ENCODE assay signal across 10 cellular contexts in genomic region chr20:23145281-23145700, GRCh38. TPM values are rescaled to one million over a fixed set of nuclear protein-coding genes. Genes with fewer than 3 reads are reported as not detected.
DNase-seq lines count a peak whose midpoint lies in the region; ATAC-seq lines count a peak whose summit lies in the region.
"Had no signal": no experiment of that assay in that cellular context is flagged by ENCODE, and none has a peak within 500 bp of the region (broad histone marks: within the 10 kb centered on the region; RNA-seq: fewer than 3 reads in every experiment).

No MANE protein-coding gene starts in this region.

- no peak overlapping the region for H3K4me2 ChIP-seq in trophoblast cell (ENCODE audit: low read length)
- H3K4me2 ChIP-seq: KMS-11 had no signal

- H3K79me1 ChIP-seq in trophoblast cell (ENCODE audit: low read length), result no peaks in the 10 kb centered on the region

- H3K9ac ChIP-seq in trophoblast cell (ENCODE audit: low read length), result no peak overlapping the region
- H3K9ac ChIP-seq: KMS-11 had no signal

- DNase-seq in CD1c-positive myeloid dendritic cell (ENCODE audit: extremely low spot score) (peak; percentile 77), OCI-M1 (lab: John Stamatoyannopoulos, UW) (peak; percentile 10), epidermal melanocyte (ENCODE audit: insufficient read length, low spot score) (peak; percentile 37), trophoblast cell (peak; percentile 48 to 55)
- DNase-seq in stimulated activated naive CD8-positive, alpha-beta T cell treated with anti-CD3 and anti-CD28 coated beads, Interleukin-15, amount 100 ng/mL, for 72 hours, result no peak
- DNase-seq in activated T-cell treated with anti-CD3 and anti-CD28 coated beads, Interleukin-2, amount 50 U/mL, for 72 hours, result no peak
- DNase-seq: immature natural killer cell had no signal

- H3K27ac Mint-ChIP-seq in stimulated activated naive CD8-positive, alpha-beta T cell treated with anti-CD3 and anti-CD28 coated beads, Interleukin-15, amount 100 ng/mL, for 72 hours, result no peak overlapping the region
- H3K27ac Mint-ChIP-seq in activated T-cell treated with anti-CD3 and anti-CD28 coated beads, Interleukin-2, amount 50 U/mL, for 72 hours, result no peak overlapping the region
- H3K27ac Mint-ChIP-seq: immature natural killer cell had no signal

- H3K27ac ChIP-seq in trophoblast cell (ENCODE audit: low read depth, low read length), result no peak overlapping the region
- H3K27ac ChIP-seq: KMS-11 had no signal

- no peaks in the 10 kb centered on the region for H3K79me2 ChIP-seq in trophoblast cell (ENCODE audit: control insufficient read depth, insufficient read depth, low read length, poor library complexity)

- no peaks in the 10 kb centered on the region for H3K9me3 Mint-ChIP-seq in stimulated activated naive CD8-positive, alpha-beta T cell treated with anti-CD3 and anti-CD28 coated beads, Interleukin-15, amount 100 ng/mL, for 72 hours
- no peaks in the 10 kb centered on the region for H3K9me3 Mint-ChIP-seq in activated T-cell treated with anti-CD3 and anti-CD28 coated beads, Interleukin-2, amount 50 U/mL, for 72 hours
- H3K9me3 Mint-ChIP-seq: immature natural killer cell had no signal

- H4K12ac ChIP-seq in trophoblast cell (ENCODE audit: low read depth, low read length), result no peak overlapping the region

- H3K27me3 ChIP-seq in trophoblast cell (ENCODE audit: insufficient read depth, low read length), result no peaks in the 10 kb centered on the region

- H3K4ac ChIP-seq in trophoblast cell (ENCODE audit: low read depth, low read length), result no peak overlapping the region

- ATAC-seq in stimulated activated naive CD8-positive, alpha-beta T cell treated with anti-CD3 and anti-CD28 coated beads, Interleukin-15, amount 100 ng/mL, for 72 hours, result no peak
- ATAC-seq in activated T-cell treated with anti-CD3 and anti-CD28 coated beads, Interleukin-2, amount 50 U/mL, for 72 hours (replicated peaks in 1 of 2), result no peak
- ATAC-seq in HG02852 (IDR thresholded peaks at IDR 0.05; ENCODE audit: unreplicated experiment), result no peak
- no peak for ATAC-seq in activated CD4-positive, CD25-positive, alpha-beta regulatory T cell treated with anti-CD3 and anti-CD28 coated beads, Interleukin-2, amount 50 U/mL, for 24 hours

- peaks cover 25% of the 10 kb centered on the region for H3K27me3 Mint-ChIP-seq in stimulated activated naive CD8-positive, alpha-beta T cell treated with anti-CD3 and anti-CD28 coated beads, Interleukin-15, amount 100 ng/mL, for 72 hours
- H3K27me3 Mint-ChIP-seq in activated T-cell treated with anti-CD3 and anti-CD28 coated beads, Interleukin-2, amount 50 U/mL, for 72 hours (ENCODE audit: low read depth), result peaks cover 13% of the 10 kb centered on the region

- peaks cover 2% of the 10 kb centered on the region for H3K9me3 ChIP-seq in trophoblast cell (ENCODE audit: insufficient read depth, low read depth, low read length)

- H3K36me3 ChIP-seq in trophoblast cell (ENCODE audit: control insufficient read depth in 1 of 2, insufficient read depth in 2 of 2, low read length in 2 of 2), result no peaks in the 10 kb centered on the region

- H2BK120ac ChIP-seq in trophoblast cell (ENCODE audit: insufficient read depth, low read length, poor library complexity), result no peak overlapping the region

- no peak overlapping the region for H4K91ac ChIP-seq in trophoblast cell (ENCODE audit: low read depth, low read length)

- H3K4me3 ChIP-seq in trophoblast cell (ENCODE audit: low read depth, low read length), result no peak overlapping the region

- no peak overlapping the region for H3K14ac ChIP-seq in trophoblast cell (ENCODE audit: low read length)

- peak overlapping the region; percentile 21 for H3K23ac ChIP-seq in trophoblast cell (ENCODE audit: low read length)

- no peak overlapping the region for H2AK5ac ChIP-seq in trophoblast cell (ENCODE audit: low read length)

- H4K8ac ChIP-seq in trophoblast cell (ENCODE audit: low read depth, low read length), result no peak overlapping the region

- no peak overlapping the region for H3K18ac ChIP-seq in trophoblast cell (ENCODE audit: low read length)

- no peak overlapping the region for H2BK12ac ChIP-seq in trophoblast cell (ENCODE audit: low read length)

- H2AFZ ChIP-seq in trophoblast cell (ENCODE audit: insufficient read depth, low read length, poor library complexity), result no peak overlapping the region

- no peak overlapping the region for H2BK5ac ChIP-seq in trophoblast cell (ENCODE audit: low read depth, low read length, poor library complexity)

- no peaks in the 10 kb centered on the region for H3K36me3 Mint-ChIP-seq in activated T-cell treated with anti-CD3 and anti-CD28 coated beads, Interleukin-2, amount 50 U/mL, for 72 hours (ENCODE audit: insufficient read depth in 2 of 2)
- H3K36me3 Mint-ChIP-seq: immature natural killer cell had no signal

- peaks cover 31% of the 10 kb centered on the region for H3K4me1 Mint-ChIP-seq in stimulated activated naive CD8-positive, alpha-beta T cell treated with anti-CD3 and anti-CD28 coated beads, Interleukin-15, amount 100 ng/mL, for 72 hours
- peaks cover 62% of the 10 kb centered on the region for H3K4me1 Mint-ChIP-seq in activated T-cell treated with anti-CD3 and anti-CD28 coated beads, Interleukin-2, amount 50 U/mL, for 72 hours (ENCODE audit: low read depth)

- H3K4me1 ChIP-seq in trophoblast cell (ENCODE audit: control insufficient read depth in 1 of 2, insufficient read depth in 2 of 2, low read length in 2 of 2), result no peaks in the 10 kb centered on the region

- no CpG with 5 or more reads among the region's 9 CpGs for WGBS in trophoblast cell (ENCODE audit: extremely low coverage, insufficient coverage, insufficient read length)

- no peak overlapping the region for H3K4me3 Mint-ChIP-seq in stimulated activated naive CD8-positive, alpha-beta T cell treated with anti-CD3 and anti-CD28 coated beads, Interleukin-15, amount 100 ng/mL, for 72 hours
- no peak overlapping the region for H3K4me3 Mint-ChIP-seq in activated T-cell treated with anti-CD3 and anti-CD28 coated beads, Interleukin-2, amount 50 U/mL, for 72 hours
- H3K4me3 Mint-ChIP-seq: immature natural killer cell had no signal

RNA-seq across cellular contexts. Expression of gene CD93, which starts 59.2 kb away (rescaled TPM):
- polyA plus RNA-seq in trophoblast cell (2013), result under 0.01 TPM in 1 of 2 replicates, not detected in the other
- 1 to 10 TPM in 1 of 2 donors, under 1 TPM in 1; 0.36 to 2.0 TPM for total RNA-seq in activated T-cell treated with anti-CD3 and anti-CD28 coated beads, Interleukin-2, amount 50 U/mL, for 72 hours

Comparison
In these comparisons a context has a peak if more than half of its experiments do, and no peak if none do; other contexts are left out.
1. DNase-seq: peak in CD1c-positive myeloid dendritic cell (single experiment), OCI-M1 (single experiment), epidermal melanocyte (single experiment) and trophoblast cell (2 of 2); none in stimulated activated naive CD8-positive, alpha-beta T cell treated with anti-CD3 and anti-CD28 coated beads, Interleukin-15, amount 100 ng/mL, for 72 hours (0 of 2) and activated T-cell treated with anti-CD3 and anti-CD28 coated beads, Interleukin-2, amount 50 U/mL, for 72 hours (0 of 2).